8 cellular contexts compared by ENCODE assay signal in genomic region chr19:506404-507285, GRCh38. TPM values are rescaled to one million over a fixed set of nuclear protein-coding genes. Genes with fewer than 3 reads are reported as not detected.
A peak's percentile ranks its signal among the peaks of the same experiment; 100 is the strongest.
DNase-seq lines count a peak whose midpoint lies in the region; ATAC-seq, FAIRE-seq and TF ChIP-seq lines count a peak whose summit lies in the region.

No MANE protein-coding gene starts in this region.

- peak overlapping the region; percentile 87 for H4K91ac ChIP-seq in H1 (replicated peaks; ENCODE audit: insufficient read length, low read length)

- H2BK15ac ChIP-seq in H1 (ENCODE audit: low read length) (peak overlapping the region; percentile 94; the same call in 1 of the 2 replicates), mesendoderm (replicated peaks; ENCODE audit: low read depth) (no peak overlapping the region)

- H2AFZ ChIP-seq in H1 (ENCODE audit: low read length): peak overlapping the region; percentile 81; the same call in 1 of the 2 replicates

- H4K5ac ChIP-seq in H1 (ENCODE audit: insufficient read length, low read depth, low read length) (peak overlapping the region; percentile 95), mesendoderm (ENCODE audit: low read length) (no peak overlapping the region)

- DNase-seq in D341Med (ENCODE audit: low spot score) (peak; percentile 92), HTR-8/SVneo (ENCODE audit: insufficient read length, low spot score) (peak; percentile 98), NOMO-1 treated with DMSO at 0.1 percent for 48 hours (lab: John Stamatoyannopoulos, UW; ENCODE audit: unreplicated experiment) (peak; percentile 99), H1 (ENCODE audit: low read depth in 1 of 2, low spot score in 2 of 2) (peak; percentile 92 to 94), mesendoderm (peak; percentile 100)
- peak; percentile 97 for DNase-seq in activated CD8-positive, alpha-beta memory T cell treated with anti-CD3 and anti-CD28 coated beads, Interleukin-2, amount 10 ng/mL, durations not matched to agents 7 days and 5 days
- DNase-seq in stimulated activated CD8-positive, alpha-beta memory T cell treated with anti-CD3 and anti-CD28 coated beads, Interleukin-12 subunit alpha, Interleukin-12 subunit beta, amount 100 ng/mL, for 4 hours (ENCODE audit: low read depth): peak; percentile 87

- no peak overlapping the region for H3K14ac ChIP-seq in H1 (ENCODE audit: insufficient read length)

- H2BK20ac ChIP-seq in H1 (ENCODE audit: low read length): no peak overlapping the region

- H3K4me1 Mint-ChIP-seq in activated CD8-positive, alpha-beta memory T cell treated with anti-CD3 and anti-CD28 coated beads, Interleukin-2, amount 10 ng/mL, durations not matched to agents 7 days and 5 days: peaks cover 46% of the 10 kb centered on the region

- H3K36me3 ChIP-seq in H1 (ENCODE audit: control insufficient read depth in 2 of 4, insufficient read depth in 4 of 4, low read length in 3 of 4): no peaks in the 10 kb centered on the region
- H3K36me3 ChIP-seq in mesendoderm (ENCODE audit: control insufficient read depth, insufficient read depth, low read length): no peaks in the 10 kb centered on the region

- peak overlapping the region; percentile 100 for H3K18ac ChIP-seq in H1 (ENCODE audit: extremely low read depth, low read length)
- peak overlapping the region; percentile 35 for H3K18ac ChIP-seq in mesendoderm (ENCODE audit: low read length)

- H3K79me1 ChIP-seq in H1 (ENCODE audit: low read depth, low read length) (no peaks in the 10 kb centered on the region), mesendoderm (ENCODE audit: low read length) (no peaks in the 10 kb centered on the region)

- H2BK12ac ChIP-seq in H1 (ENCODE audit: low read depth, low read length): peak overlapping the region; percentile 100

- H3K27ac Mint-ChIP-seq in activated CD8-positive, alpha-beta memory T cell treated with anti-CD3 and anti-CD28 coated beads, Interleukin-2, amount 10 ng/mL, durations not matched to agents 7 days and 5 days: peak overlapping the region; percentile 99

- H3K4me2 ChIP-seq in H1 (ENCODE audit: insufficient read depth in 1 of 2, low read depth in 2 of 2, low read length in 2 of 2) (peak overlapping the region; percentile 34 to 97), mesendoderm (ENCODE audit: low read length) (peak overlapping the region; percentile 61)

- no peaks in the 10 kb centered on the region for H3K27me3 Mint-ChIP-seq in activated CD8-positive, alpha-beta memory T cell treated with anti-CD3 and anti-CD28 coated beads, Interleukin-2, amount 10 ng/mL, durations not matched to agents 7 days and 5 days

- H2AK5ac ChIP-seq in H1 (ENCODE audit: low read depth, low read length) (no peak overlapping the region), mesendoderm (ENCODE audit: low read length) (no peak overlapping the region)

- H3K56ac ChIP-seq in H1 (replicated peaks; ENCODE audit: insufficient read length, low read depth, low read length) (peak overlapping the region; percentile 54), mesendoderm (ENCODE audit: low read length) (peak overlapping the region; percentile 97)

- TF ChIP-seq RAD21 in H1 (IDR thresholded peaks at IDR 0.05 in 1 of 2, conservative IDR thresholded peaks at IDR 0.05 in 1 of 2; ENCODE audit: low read depth in 2 of 2, low read length in 2 of 2): peak; percentile 57 to 66

- H4K8ac ChIP-seq in H1 (ENCODE audit: extremely low read depth, insufficient read depth, low read length) (peak overlapping the region; percentile 98), mesendoderm (ENCODE audit: low read depth, low read length) (peak overlapping the region; percentile 97)

- H3K79me2 ChIP-seq in H1 (ENCODE audit: control insufficient read depth in 1 of 2, insufficient read depth in 2 of 2, low read length in 2 of 2) (no peaks in the 10 kb centered on the region), mesendoderm (ENCODE audit: control insufficient read depth, insufficient read depth, low read length) (no peaks in the 10 kb centered on the region)

- TF ChIP-seq EP300 in H1 (IDR thresholded peaks at IDR 0.05; ENCODE audit: borderline replicate concordance in 1 of 2, low read depth in 2 of 2, low read length in 2 of 2): peak in 1 of 2 experiments; percentile 49; a peak in 1 of 3 replicates

- H2BK120ac ChIP-seq in H1 (replicated peaks; ENCODE audit: low read depth, low read length): no peak overlapping the region
- H2BK120ac ChIP-seq in mesendoderm (ENCODE audit: low read depth, low read length): peak overlapping the region; percentile 10

- H4K20me1 ChIP-seq in H1 (replicated peaks in 1 of 2; ENCODE audit: control insufficient read depth in 1 of 2, insufficient read depth in 2 of 2, low read length in 2 of 2): peaks cover 0 to 4% of the 10 kb centered on the region in 2 experiments

- CTCF ChIA-PET in activated CD8-positive, alpha-beta memory T cell treated with anti-CD3 and anti-CD28 coated beads, Interleukin-2, amount 10 ng/mL, durations not matched to agents 7 days and 5 days (lab: Charles Lee): interaction anchor here (0.6 to 2.8 kb wide), 15 partner anchors 9 to 240 kb away, joined by 3 to 24 read pairs (median 4); partner anchors contain the start of genes CDC34, GZMM and MADCAM1
- CTCF ChIA-PET in H1 (lab: Charles Lee; ENCODE audit: partially characterized antibody): interaction anchor here (0.6 to 3.6 kb wide), 21 partner anchors 9 to 478 kb away, joined by 3 to 20 read pairs (median 3); partner anchors contain the start of genes CDC34, MADCAM1 and WDR18

- no peaks in the 10 kb centered on the region for H3K9me3 Mint-ChIP-seq in activated CD8-positive, alpha-beta memory T cell treated with anti-CD3 and anti-CD28 coated beads, Interleukin-2, amount 10 ng/mL, durations not matched to agents 7 days and 5 days (ENCODE audit: low read depth)

- peak; percentile 93 to 99 (median 97) for TF ChIP-seq CTCF in H1 (IDR thresholded peaks at IDR 0.05; ENCODE audit: control extremely low read depth in 1 of 3, insufficient read depth in 1 of 3, low read depth in 1 of 3, low read length in 3 of 3)

- H2BK5ac ChIP-seq in H1 (ENCODE audit: low read depth, low read length) (peak overlapping the region; percentile 99), mesendoderm (ENCODE audit: low read length) (no peak overlapping the region)

- WGBS in H1 (ENCODE audit: extremely low coverage in 1 of 2, insufficient coverage in 1 of 2, insufficient read length in 1 of 2, insufficient replicate concordance in 2 of 2, low coverage in 1 of 2, low lambda C conversion rate in 2 of 2, missing lambda C conversion rate in 1 of 2), 2 experiments: 7% methylated on average over 39 of the region's 48 CpGs; no CpG with 5 or more reads in 1 of the 2 experiments
- WGBS in mesendoderm (ENCODE audit: extremely low coverage, insufficient coverage, low lambda C conversion rate): no CpG with 5 or more reads among the region's 48 CpGs

- POLR2A ChIA-PET in H1 (lab: Charles Lee; ENCODE audit: partially characterized antibody): interaction anchor here (0.8 to 2.1 kb wide), 6 partner anchors 9 to 27 kb away, joined by 3 to 6 read pairs (median 4); no protein-coding TSS in a partner anchor

- peaks cover 8% of the 10 kb centered on the region; the same call in 1 of the 2 replicates for H3K23me2 ChIP-seq in H1 (ENCODE audit: low read depth, low read length)

- peak; percentile 61 for ATAC-seq in GM21381 (IDR thresholded peaks at IDR 0.05; ENCODE audit: unreplicated experiment)
- ATAC-seq in activated CD8-positive, alpha-beta memory T cell treated with anti-CD3 and anti-CD28 coated beads, Interleukin-2, amount 10 ng/mL, durations not matched to agents 7 days and 5 days: peak; percentile 68

- H3K4me1 ChIP-seq in H1 (replicated peaks in 1 of 4; ENCODE audit: control insufficient read depth in 3 of 4, insufficient read depth in 4 of 4, low read length in 3 of 4) (peaks cover 0 to 12% (median 8%) of the 10 kb centered on the region in 4 experiments; a peak in 5 of 7 replicates), mesendoderm (ENCODE audit: control insufficient read depth, low read depth, low read length) (peaks cover 6% of the 10 kb centered on the region)

- peak overlapping the region; percentile 53 for H3K4ac ChIP-seq in H1 (replicated peaks; ENCODE audit: insufficient read length, low read depth, low read length)
- no peak overlapping the region for H3K4ac ChIP-seq in mesendoderm (ENCODE audit: low read depth, low read length)

- no peak overlapping the region for H3K23ac ChIP-seq in H1 (ENCODE audit: insufficient read length)
- H3K23ac ChIP-seq in mesendoderm (ENCODE audit: low read length): no peak overlapping the region

- H3K27me3 ChIP-seq in H1 (replicated peaks in 1 of 4; ENCODE audit: control insufficient read depth in 3 of 4, extremely low read depth in 1 of 4, insufficient read depth in 3 of 4, low read length in 3 of 4) (no peaks in the 10 kb centered on the region; a peak in 2 of 7 replicates), mesendoderm (ENCODE audit: insufficient read depth, low read length, poor library complexity) (no peaks in the 10 kb centered on the region)

- TF ChIP-seq POLR2A in H1 (IDR thresholded peaks at IDR 0.05; ENCODE audit: control extremely low read depth in 1 of 2, low read depth in 2 of 2, low read length in 2 of 2): 0 out of 3 replicates have a peak, but pooled peaks of 1 of the 2 experiments have one; percentile 47

- peaks cover 5% of the 10 kb centered on the region for H3K36me3 Mint-ChIP-seq in activated CD8-positive, alpha-beta memory T cell treated with anti-CD3 and anti-CD28 coated beads, Interleukin-2, amount 10 ng/mL, durations not matched to agents 7 days and 5 days

- peak overlapping the region; percentile 66 to 85 (median 82) for H3K9ac ChIP-seq in H1 (replicated peaks in 1 of 4; ENCODE audit: extremely low read depth in 1 of 4, low read depth in 3 of 4, low read length in 3 of 4)
- peak overlapping the region; percentile 89 for H3K9ac ChIP-seq in mesendoderm (ENCODE audit: low read length)

- H3K27ac ChIP-seq in H1 (ENCODE audit: low read depth, low read length): peak overlapping the region; percentile 97
- peak overlapping the region; percentile 78 for H3K27ac ChIP-seq in mesendoderm (ENCODE audit: low read depth, low read length)

- peak overlapping the region; percentile 79 to 86 (median 80) for H3K4me3 ChIP-seq in H1 (ENCODE audit: extremely low read depth in 1 of 4, insufficient read depth in 2 of 4, low read depth in 3 of 4, low read length in 4 of 4)
- peak overlapping the region; percentile 84 for H3K4me3 ChIP-seq in mesendoderm (ENCODE audit: low read length)

- FAIRE-seq in HTR-8/SVneo (lab: Jason Lieb, UNC) (peak; percentile 74), H1 (lab: Jason Lieb, UNC) (peak; percentile 91)

- peak overlapping the region; percentile 83 for H3K4me3 Mint-ChIP-seq in activated CD8-positive, alpha-beta memory T cell treated with anti-CD3 and anti-CD28 coated beads, Interleukin-2, amount 10 ng/mL, durations not matched to agents 7 days and 5 days

- no peaks in the 10 kb centered on the region; a peak in 2 of 4 replicates for H3K9me3 ChIP-seq in H1 (ENCODE audit: insufficient read depth in 2 of 2, low read depth in 1 of 2, low read length in 1 of 2)

RNA-seq across cellular contexts. Expression of gene TPGS1, which starts 0.7 kb away (rescaled TPM):
- 10 to 100 TPM; 19.4 to 21.6 TPM for total RNA-seq in activated CD8-positive, alpha-beta memory T cell treated with anti-CD3 and anti-CD28 coated beads, Interleukin-2, amount 10 ng/mL, durations not matched to agents 7 days and 5 days
- total RNA-seq in H1 (2021; fragmentation: NEBNext Ultra II Directional; extraction: Animal tissue kit (Norgen Biotek cat#: 25700)): 9.1 and 10.2 TPM in 2 replicates
- 10.6 and 11.8 TPM in 2 replicates for polyA plus RNA-seq in H1 (2011; rRNA removed)
- 12.2 TPM for polyA plus RNA-seq in H1 (2011; cell fraction: cytosol; rRNA removed)
- polyA plus RNA-seq in H1 (2011; cell fraction: nucleus; rRNA removed): 8.0 TPM
- polyA plus RNA-seq in H1 (2012, experiment 1 of 2): 3.4 to 7.4 TPM (median 7.1 TPM) in 4 replicates
- polyA plus RNA-seq in H1 (2012, experiment 2 of 2): 2.8 TPM
- 4.2 TPM for polyA plus RNA-seq in H1 (2013, experiment 1 of 2)
- 4.2 TPM for polyA plus RNA-seq in H1 (2013, experiment 2 of 2)
- 0.59 and 0.60 TPM in 2 replicates for polyA minus RNA-seq in H1 (2011; rRNA and poly(A)+ RNA removed)
- 3.4 TPM for polyA minus RNA-seq in H1 (2011; cell fraction: cytosol; rRNA and poly(A)+ RNA removed)
- polyA minus RNA-seq in H1 (2011; cell fraction: nucleus; rRNA and poly(A)+ RNA removed): 6.8 TPM
- 3.2 TPM for polyA plus RNA-seq in mesendoderm (2013, experiment 1 of 2)
- 3.1 TPM for polyA plus RNA-seq in mesendoderm (2013, experiment 2 of 2)

RNA-seq across cellular contexts. Expression of gene MADCAM1, which starts 10.4 kb away (rescaled TPM):
- under 1 TPM; 0.16 to 0.44 TPM for total RNA-seq in activated CD8-positive, alpha-beta memory T cell treated with anti-CD3 and anti-CD28 coated beads, Interleukin-2, amount 10 ng/mL, durations not matched to agents 7 days and 5 days
- total RNA-seq in H1 (2021; fragmentation: NEBNext Ultra II Directional; extraction: Animal tissue kit (Norgen Biotek cat#: 25700)): 3.0 and 3.1 TPM in 2 replicates
- 2.3 and 5.3 TPM in 2 replicates for polyA plus RNA-seq in H1 (2011; rRNA removed)
- 2.9 TPM for polyA plus RNA-seq in H1 (2011; cell fraction: cytosol; rRNA removed)
- 6.2 TPM for polyA plus RNA-seq in H1 (2011; cell fraction: nucleus; rRNA removed)
- polyA plus RNA-seq in H1 (2012, experiment 1 of 2): 1.3 to 3.4 TPM (median 2.3 TPM) in 4 replicates
- 1.0 TPM for polyA plus RNA-seq in H1 (2012, experiment 2 of 2)
- 2.6 TPM for polyA plus RNA-seq in H1 (2013, experiment 1 of 2)
- 2.6 TPM for polyA plus RNA-seq in H1 (2013, experiment 2 of 2)
- 0.44 and 0.57 TPM in 2 replicates for polyA minus RNA-seq in H1 (2011; rRNA and poly(A)+ RNA removed)
- 3.5 TPM for polyA minus RNA-seq in H1 (2011; cell fraction: cytosol; rRNA and poly(A)+ RNA removed)
- 1.9 TPM for polyA minus RNA-seq in H1 (2011; cell fraction: nucleus; rRNA and poly(A)+ RNA removed)
- 0.18 TPM for polyA plus RNA-seq in mesendoderm (2013, experiment 1 of 2)
- 0.24 TPM for polyA plus RNA-seq in mesendoderm (2013, experiment 2 of 2)

RNA-seq across cellular contexts. Expression of gene CDC34, which starts 24.9 kb away (rescaled TPM):
- total RNA-seq in activated CD8-positive, alpha-beta memory T cell treated with anti-CD3 and anti-CD28 coated beads, Interleukin-2, amount 10 ng/mL, durations not matched to agents 7 days and 5 days: 10 to 100 TPM; 58.3 to 58.9 TPM
- total RNA-seq in H1 (2021; fragmentation: NEBNext Ultra II Directional; extraction: Animal tissue kit (Norgen Biotek cat#: 25700)): 129 and 133 TPM in 2 replicates
- polyA plus RNA-seq in H1 (2011; rRNA removed): 95.9 and 152 TPM in 2 replicates
- polyA plus RNA-seq in H1 (2011; cell fraction: cytosol; rRNA removed): 118 TPM
- polyA plus RNA-seq in H1 (2011; cell fraction: nucleus; rRNA removed): 164 TPM
- polyA plus RNA-seq in H1 (2012, experiment 1 of 2): 96.1 to 118 TPM (median 105 TPM) in 4 replicates
- polyA plus RNA-seq in H1 (2012, experiment 2 of 2): 88.6 TPM
- polyA plus RNA-seq in H1 (2013, experiment 1 of 2): 91.1 TPM
- 90.3 TPM for polyA plus RNA-seq in H1 (2013, experiment 2 of 2)
- 24.6 and 40.1 TPM in 2 replicates for polyA minus RNA-seq in H1 (2011; rRNA and poly(A)+ RNA removed)
- 50.3 TPM for polyA minus RNA-seq in H1 (2011; cell fraction: cytosol; rRNA and poly(A)+ RNA removed)
- polyA minus RNA-seq in H1 (2011; cell fraction: nucleus; rRNA and poly(A)+ RNA removed): 45.6 TPM
- 78.8 TPM for polyA plus RNA-seq in mesendoderm (2013, experiment 1 of 2)
- 81.6 TPM for polyA plus RNA-seq in mesendoderm (2013, experiment 2 of 2)

RNA-seq across cellular contexts. Expression of gene GZMM, which starts 37.2 kb away (rescaled TPM):
- total RNA-seq in activated CD8-positive, alpha-beta memory T cell treated with anti-CD3 and anti-CD28 coated beads, Interleukin-2, amount 10 ng/mL, durations not matched to agents 7 days and 5 days: 10 to 100 TPM; 46.9 to 76.3 TPM
- total RNA-seq in H1 (2021; fragmentation: NEBNext Ultra II Directional; extraction: Animal tissue kit (Norgen Biotek cat#: 25700)): 0.32 and 0.59 TPM in 2 replicates
- polyA plus RNA-seq in H1 (2011; rRNA removed): 0.09 and 0.19 TPM in 2 replicates
- polyA plus RNA-seq in H1 (2011; cell fraction: cytosol; rRNA removed): 0.26 TPM
- 0.91 TPM for polyA plus RNA-seq in H1 (2011; cell fraction: nucleus; rRNA removed)
- polyA plus RNA-seq in H1 (2012, experiment 1 of 2): 0.20 to 0.40 TPM in 2 of 4 replicates, not detected in the others
- 0.45 TPM for polyA plus RNA-seq in H1 (2012, experiment 2 of 2)
- polyA plus RNA-seq in H1 (2013, experiment 1 of 2): 0.12 TPM
- 0.22 TPM for polyA plus RNA-seq in H1 (2013, experiment 2 of 2)
- not detected in 2 replicates for polyA minus RNA-seq in H1 (2011; rRNA and poly(A)+ RNA removed)
- polyA minus RNA-seq in H1 (2011; cell fraction: cytosol; rRNA and poly(A)+ RNA removed): not detected
- polyA minus RNA-seq in H1 (2011; cell fraction: nucleus; rRNA and poly(A)+ RNA removed): not detected
- 0.13 TPM for polyA plus RNA-seq in mesendoderm (2013, experiment 1 of 2)
- polyA plus RNA-seq in mesendoderm (2013, experiment 2 of 2): 0.25 TPM

RNA-seq across cellular contexts. Expression of gene SHC2, which starts 45.8 kb away (rescaled TPM):
- total RNA-seq in activated CD8-positive, alpha-beta memory T cell treated with anti-CD3 and anti-CD28 coated beads, Interleukin-2, amount 10 ng/mL, durations not matched to agents 7 days and 5 days: not detected
- total RNA-seq in H1 (2021; fragmentation: NEBNext Ultra II Directional; extraction: Animal tissue kit (Norgen Biotek cat#: 25700)): 3.5 and 4.4 TPM in 2 replicates
- polyA plus RNA-seq in H1 (2011; rRNA removed): 7.3 and 11.3 TPM in 2 replicates
- polyA plus RNA-seq in H1 (2011; cell fraction: cytosol; rRNA removed): 8.0 TPM
- 43.5 TPM for polyA plus RNA-seq in H1 (2011; cell fraction: nucleus; rRNA removed)
- polyA plus RNA-seq in H1 (2012, experiment 1 of 2): 4.7 to 7.8 TPM (median 6.4 TPM) in 4 replicates
- 3.1 TPM for polyA plus RNA-seq in H1 (2012, experiment 2 of 2)
- 2.3 TPM for polyA plus RNA-seq in H1 (2013, experiment 1 of 2)
- 2.4 TPM for polyA plus RNA-seq in H1 (2013, experiment 2 of 2)
- 2.3 and 3.7 TPM in 2 replicates for polyA minus RNA-seq in H1 (2011; rRNA and poly(A)+ RNA removed)
- polyA minus RNA-seq in H1 (2011; cell fraction: cytosol; rRNA and poly(A)+ RNA removed): 10.8 TPM
- polyA minus RNA-seq in H1 (2011; cell fraction: nucleus; rRNA and poly(A)+ RNA removed): 5.7 TPM
- polyA plus RNA-seq in mesendoderm (2013, experiment 1 of 2): 1.3 TPM
- polyA plus RNA-seq in mesendoderm (2013, experiment 2 of 2): 0.91 TPM

Comparison
In these comparisons a context has a peak if more than half of its experiments do, and no peak if none do; other contexts are left out.
1. Peak in every context shown above with its lines: DNase-seq, ATAC-seq, H3K4me3 ChIP-seq and H3K27ac ChIP-seq.